In genomic region chrX:12979011-12979629, GRCh38 we compare ENCODE assay signal across 8 cellular contexts. TPM values are rescaled to one million over a fixed set of nuclear protein-coding genes. Genes with fewer than 3 reads are reported as not detected.
A peak's percentile ranks its signal among the peaks of the same experiment; 100 is the strongest.
DNase-seq lines count a peak whose midpoint lies in the region; ATAC-seq and TF ChIP-seq lines count a peak whose summit lies in the region.

No MANE protein-coding gene starts in this region.

- H3K27me3 ChIP-seq in AG04450 (ENCODE audit: control insufficient read depth, insufficient read depth, low read length) (no peaks in the 10 kb centered on the region), H7 (ENCODE audit: control insufficient read depth, insufficient read depth, low read length) (no peaks in the 10 kb centered on the region), mucosa of stomach (ENCODE audit: control insufficient read depth, insufficient read depth, low read length) (no peaks in the 10 kb centered on the region)

- no peaks in the 10 kb centered on the region for H3K9me3 Mint-ChIP-seq in activated naive CD8-positive, alpha-beta T cell treated with anti-CD3 and anti-CD28 coated beads, Interleukin-2, amount 50 U/mL, for 24 hours

- CTCF ChIA-PET in AG04450 (lab: Charles Lee): interaction anchor here (0.6 to 1.0 kb wide), 3 partner anchors 32 to 555 kb away, joined by 3 to 9 read pairs (median 3); no protein-coding TSS in a partner anchor

- peak overlapping the region; percentile 92 for H3K4me3 Mint-ChIP-seq in activated naive CD8-positive, alpha-beta T cell treated with anti-CD3 and anti-CD28 coated beads, Interleukin-2, amount 50 U/mL, for 24 hours

- POLR2A ChIA-PET in AG04450 (lab: Yijun Ruan, JAX): interaction anchor here (0.6 to 5.5 kb wide), 14 partner anchors 23 to 520 kb away, joined by 3 to 39 read pairs (median 6); no protein-coding TSS in a partner anchor

- H3K4me3 ChIP-seq in AG04450 (ENCODE audit: low read depth, low read length) (no peak overlapping the region), H7 (ENCODE audit: insufficient read depth, low read depth, low read length) (no peak overlapping the region), mucosa of stomach (ENCODE audit: low read length) (no peak overlapping the region)

- H3K9me3 ChIP-seq in AG04450 (ENCODE audit: control insufficient read depth, insufficient read depth, low read length): no peaks in the 10 kb centered on the region; the same call in 1 of the 2 replicates
- no peaks in the 10 kb centered on the region for H3K9me3 ChIP-seq in mucosa of stomach (ENCODE audit: control insufficient read depth, low read length)

- ATAC-seq in activated naive CD8-positive, alpha-beta T cell treated with anti-CD3 and anti-CD28 coated beads, Interleukin-2, amount 50 U/mL, for 24 hours: no peak
- ATAC-seq in HG02571 (IDR thresholded peaks at IDR 0.05; ENCODE audit: unreplicated experiment) (no peak), GM21528 (IDR thresholded peaks at IDR 0.05; ENCODE audit: low FRiP score, unreplicated experiment) (no peak)

- DNase-seq in AG04450 (ENCODE audit: low read depth, low spot score): no peak
- peak; percentile 37 for DNase-seq in H7
- DNase-seq in activated naive CD8-positive, alpha-beta T cell treated with anti-CD3 and anti-CD28 coated beads, Interleukin-2, amount 50 U/mL, for 24 hours: no peak
- no peak for DNase-seq in DMS 273 treated with DMSO at 0.1 percent for 48 hours (lab: John Stamatoyannopoulos, UW)
- no peak for DNase-seq in NCI-H2107 (lab: John Stamatoyannopoulos, UW)

- no peaks in the 10 kb centered on the region for H3K27me3 Mint-ChIP-seq in activated naive CD8-positive, alpha-beta T cell treated with anti-CD3 and anti-CD28 coated beads, Interleukin-2, amount 50 U/mL, for 24 hours

- peaks cover 60% of the 10 kb centered on the region for H3K4me1 Mint-ChIP-seq in activated naive CD8-positive, alpha-beta T cell treated with anti-CD3 and anti-CD28 coated beads, Interleukin-2, amount 50 U/mL, for 24 hours

- H3K9ac ChIP-seq in mucosa of stomach (ENCODE audit: low read length): peak overlapping the region; percentile 100

- H3K4me1 ChIP-seq in mucosa of stomach (ENCODE audit: control insufficient read depth, insufficient read depth, low read length): peaks cover 6% of the 10 kb centered on the region

- peaks cover 33% of the 10 kb centered on the region for H3K36me3 Mint-ChIP-seq in activated naive CD8-positive, alpha-beta T cell treated with anti-CD3 and anti-CD28 coated beads, Interleukin-2, amount 50 U/mL, for 24 hours (ENCODE audit: low read depth)

- peaks cover 9% of the 10 kb centered on the region for H3K36me3 ChIP-seq in H7 (replicated peaks; ENCODE audit: control insufficient read depth, insufficient read depth, low read length)
- peaks cover 9% of the 10 kb centered on the region for H3K36me3 ChIP-seq in mucosa of stomach (ENCODE audit: control insufficient read depth, insufficient read depth, low read length)

- H3K27ac ChIP-seq in AG04450 (ENCODE audit: low read depth, low read length): peak overlapping the region; percentile 85

- no peak for TF ChIP-seq CTCF in AG04450 (IDR thresholded peaks at IDR 0.05; ENCODE audit: low read depth, low read length)

- H3K27ac Mint-ChIP-seq in activated naive CD8-positive, alpha-beta T cell treated with anti-CD3 and anti-CD28 coated beads, Interleukin-2, amount 50 U/mL, for 24 hours: peak overlapping the region; percentile 96

RNA-seq across cellular contexts. Expression of gene TMSB4X, which starts 4.2 kb away (rescaled TPM):
- polyA plus RNA-seq in AG04450 (2011; rRNA removed): 6,551 and 6,856 TPM in 2 replicates
- 2,637 and 2,670 TPM in 2 replicates for polyA minus RNA-seq in AG04450 (2011; rRNA and poly(A)+ RNA removed)
- 11,693 and 13,183 TPM in 2 replicates for total RNA-seq in H7 (2014; rRNA removed; shearing (Covaris generic))
